In genomic region chr7:135321556-135321955, GRCh38 we compare ENCODE assay signal across 14 cellular contexts.
DNase-seq lines count a peak whose midpoint lies in the region; ATAC-seq and TF ChIP-seq lines count a peak whose summit lies in the region.
"Had no signal": no experiment of that assay in that cellular context is flagged by ENCODE, and none has a peak within 500 bp of the region (broad histone marks: within the 10 kb centered on the region; RNA-seq: fewer than 3 reads in every experiment).

No MANE protein-coding gene starts in this region.

- ATAC-seq in omental fat pad (ENCODE audit: low FRiP score): peak; percentile 13
- ATAC-seq in HG03432 (IDR thresholded peaks at IDR 0.05; ENCODE audit: unreplicated experiment): no peak
- ATAC-seq: natural killer cell, T-helper 17 cell had no signal

- DNase-seq in NCI-H1105 treated with DMSO at 0.1 percent for 48 hours (lab: John Stamatoyannopoulos, UW) (peak; percentile 14), NCI-H1105 (lab: John Stamatoyannopoulos, UW) (no peak), NCI-H446 (lab: John Stamatoyannopoulos, UW) (peak; percentile 3 to 71), choroid plexus epithelial cell (ENCODE audit: low read depth) (peak; percentile 52), omental fat pad (ENCODE audit: low spot score) (no peak), UCSD-AML1 (lab: John Stamatoyannopoulos, UW; ENCODE audit: unreplicated experiment) (no peak), HUDEP-2 (lab: John Stamatoyannopoulos, UW; ENCODE audit: unreplicated experiment in 76 of 76) (no peak)
- DNase-seq: activated CD4-positive, alpha-beta memory T cell treated with anti-CD3 and anti-CD28 coated beads for 36 hours; activated naive CD8-positive, alpha-beta T cell treated with anti-CD3 and anti-CD28 coated beads for 36 hours; immature natural killer cell; natural killer cell; NCI-H524; T-helper 17 cell had no signal

- TF ChIP-seq CTCF in choroid plexus epithelial cell (conservative IDR thresholded peaks at IDR 0.05; ENCODE audit: low read depth, low read length): no peak
- TF ChIP-seq CTCF in omental fat pad (IDR thresholded peaks at IDR 0.05): no peak

- H3K4me3 ChIP-seq in choroid plexus epithelial cell (ENCODE audit: low read depth, low read length): no peak overlapping the region

Comparison
In these comparisons a context has a peak if more than half of its experiments do, and no peak if none do; other contexts are left out.
1. DNase-seq: peak in NCI-H1105 treated with DMSO at 0.1 percent for 48 hours (single experiment), NCI-H446 (2 of 2) and choroid plexus epithelial cell (single experiment); none in NCI-H1105 (single experiment), omental fat pad (single experiment), UCSD-AML1 (single experiment) and HUDEP-2 (0 of 76).